8 cellular contexts compared by ENCODE assay signal in genomic region chr14:65627315-65627714, GRCh38.
"Had no signal": no experiment of that assay in that cellular context is flagged by ENCODE, and none has a peak within 500 bp of the region (broad histone marks: within the 10 kb centered on the region; RNA-seq: fewer than 3 reads in every experiment).

No MANE protein-coding gene starts in this region.

- ATAC-seq: GM12878 had no signal

- DNase-seq: GDM1, GF-D8 had no signal

- FAIRE-seq: G401.6, GM12878, GM12891, GM12892, GM18507, GM19239 had no signal

- H3K4me3 ChIP-seq: GM12878 had no signal
